In the genomic region with DNA sequence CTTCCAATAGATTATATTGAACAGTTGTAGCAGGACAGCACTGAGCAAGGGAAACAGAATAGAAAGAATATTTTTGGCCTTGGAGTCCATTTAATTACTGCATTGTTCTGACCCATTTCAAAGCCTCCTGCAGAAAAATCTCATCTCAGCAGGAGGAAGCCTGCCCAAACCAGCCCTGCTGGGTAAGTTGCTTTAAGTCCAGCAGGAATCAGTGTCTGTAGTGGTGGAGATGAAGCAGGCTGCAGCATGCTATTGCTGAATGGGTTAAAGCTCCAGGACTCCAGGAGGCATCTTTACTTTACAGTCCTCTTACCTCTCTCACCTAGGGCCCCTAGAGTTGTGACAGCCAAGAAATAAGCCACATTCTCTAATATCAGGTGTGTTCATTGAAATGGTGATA, we compare ENCODE assay signal across 22 cellular contexts.
DNase-seq lines count a peak whose midpoint lies in the region; ATAC-seq, FAIRE-seq and TF ChIP-seq lines count a peak whose summit lies in the region.
"Had no signal": no experiment of that assay in that cellular context is flagged by ENCODE, and none has a peak within 500 bp of the region (broad histone marks: within the 10 kb centered on the region; RNA-seq: fewer than 3 reads in every experiment).

No MANE protein-coding gene starts in this region.

- TF ChIP-seq EP300 in A549 (IDR thresholded peaks at IDR 0.05) = no peak

- H3K4me1 Mint-ChIP-seq in HFFc6 (ENCODE audit: low read depth) (peaks cover 94% of the 10 kb centered on the region), endodermal cell (peaks cover 2% of the 10 kb centered on the region)
- H3K4me1 Mint-ChIP-seq: CD8-positive, alpha-beta memory T cell; IgD-negative memory B cell had no signal

- H3K9me3 Mint-ChIP-seq in HFFc6 (no peaks in the 10 kb centered on the region), endodermal cell (no peaks in the 10 kb centered on the region)
- H3K9me3 Mint-ChIP-seq: CD8-positive, alpha-beta memory T cell; IgD-negative memory B cell had no signal

- TF ChIP-seq CTCF in A549 (IDR thresholded peaks at IDR 0.05) (no peak), HFFc6 (IDR thresholded peaks at IDR 0.05) (no peak), endodermal cell (conservative IDR thresholded peaks at IDR 0.05) (no peak), keratinocyte (optimal IDR thresholded peaks at IDR 0.05 in 1 of 3, IDR thresholded peaks at IDR 0.05 in 1 of 3, conservative IDR thresholded peaks at IDR 0.05 in 1 of 3; ENCODE audit: extremely low read depth in 1 of 3, insufficient read depth in 2 of 3, low read length in 3 of 3) (no peak)

- no peaks in the 10 kb centered on the region for H4K20me1 ChIP-seq in keratinocyte (ENCODE audit: control insufficient read depth, extremely low read depth, insufficient read depth, low read length)

- H3K4me1 ChIP-seq in A549 (peaks cover 31% of the 10 kb centered on the region), endodermal cell (ENCODE audit: control insufficient read depth, insufficient read depth, low read length) (peaks cover 5% of the 10 kb centered on the region), keratinocyte (ENCODE audit: control insufficient read depth, extremely low read depth, insufficient read depth, low read length) (peaks cover 91% of the 10 kb centered on the region)

- no peak overlapping the region for H3K9ac ChIP-seq in endodermal cell (ENCODE audit: extremely low read depth, low read length, poor library complexity, severe bottlenecking)
- peak overlapping the region; percentile 48 for H3K9ac ChIP-seq in keratinocyte (ENCODE audit: control insufficient read depth, extremely low read depth, insufficient read depth, low read length)
- H3K9ac ChIP-seq: GM23248 had no signal

- no peak for TF ChIP-seq POLR2A in A549 (IDR thresholded peaks at IDR 0.05; ENCODE audit: low read length)

- TF ChIP-seq RAD21 in A549 (conservative IDR thresholded peaks at IDR 0.05 in 1 of 2, IDR thresholded peaks at IDR 0.05 in 1 of 2) = no peak

- dilution Hi-C loops in keratinocyte (cut with MboI; ENCODE audit: extremely low pct_ligation_motif_present, low sequenced_read_pairs) = no loop called here

- no peak overlapping the region for H3K4me3 Mint-ChIP-seq in HFFc6
- no peak overlapping the region for H3K4me3 Mint-ChIP-seq in endodermal cell
- H3K4me3 Mint-ChIP-seq: CD8-positive, alpha-beta memory T cell; IgD-negative memory B cell had no signal

- no peak overlapping the region for H3K4me2 ChIP-seq in A549
- H3K4me2 ChIP-seq in keratinocyte (ENCODE audit: control insufficient read depth, extremely low read depth, insufficient read depth, low read depth, low read length) = peak overlapping the region; percentile 50

- H3K27me3 Mint-ChIP-seq in HFFc6 (ENCODE audit: insufficient read depth) (no peaks in the 10 kb centered on the region), endodermal cell (ENCODE audit: insufficient read depth) (no peaks in the 10 kb centered on the region)
- H3K27me3 Mint-ChIP-seq: IgD-negative memory B cell had no signal

- H3K4me3 ChIP-seq in A549 = no peak overlapping the region
- no peak overlapping the region for H3K4me3 ChIP-seq in endodermal cell (ENCODE audit: low read length)
- no peak overlapping the region for H3K4me3 ChIP-seq in keratinocyte (ENCODE audit: control insufficient read depth in 2 of 3, extremely low read depth in 1 of 3, insufficient read depth in 2 of 3, low read depth in 1 of 3, low read length in 3 of 3)
- H3K4me3 ChIP-seq: GM23248 had no signal

- POLR2A ChIA-PET in A549 (lab: Yijun Ruan, JAX) = no interaction called here

- H3K27ac Mint-ChIP-seq in HFFc6 (peak overlapping the region; percentile 33; the same call in 1 of the 2 replicates), endodermal cell (no peak overlapping the region)
- H3K27ac Mint-ChIP-seq: CD8-positive, alpha-beta memory T cell had no signal

- FAIRE-seq in A549 (lab: Jason Lieb, UNC) (no peak), keratinocyte (lab: Jason Lieb, UNC) (peak; percentile 71)
- FAIRE-seq: GM19239 had no signal

- H3K36me3 Mint-ChIP-seq in HFFc6 (ENCODE audit: low read depth) (peaks cover 19% of the 10 kb centered on the region), endodermal cell (ENCODE audit: low read depth) (no peaks in the 10 kb centered on the region)
- H3K36me3 Mint-ChIP-seq: CD8-positive, alpha-beta memory T cell; IgD-negative memory B cell had no signal

- no peaks in the 10 kb centered on the region for H3K9me3 ChIP-seq in A549
- H3K9me3 ChIP-seq in endodermal cell (ENCODE audit: control insufficient read depth, low read length) = no peaks in the 10 kb centered on the region
- no peaks in the 10 kb centered on the region for H3K9me3 ChIP-seq in keratinocyte (ENCODE audit: control insufficient read depth, low read depth, low read length)

- CTCF ChIA-PET in A549 (lab: Yijun Ruan, JAX) = interaction anchor here (0.7 kb wide), 1 partner anchor 172 kb away, joined by 3 read pairs; no protein-coding TSS in a partner anchor

- H3K27me3 ChIP-seq in endodermal cell (ENCODE audit: control insufficient read depth, insufficient read depth, low read length, poor library complexity, severe bottlenecking) (peaks cover 3% of the 10 kb centered on the region), keratinocyte (ENCODE audit: control insufficient read depth, extremely low read depth, insufficient read depth, low read length) (no peaks in the 10 kb centered on the region)

- H3K27ac ChIP-seq in A549 (peak overlapping the region; percentile 41 to 53; a peak in 2 of 6 replicates), endodermal cell (ENCODE audit: low read depth, low read length) (no peak overlapping the region), keratinocyte (ENCODE audit: control insufficient read depth, insufficient read depth, low read length) (peak overlapping the region; percentile 56)
- H3K27ac ChIP-seq: C4-2B, GM23248 had no signal

- DNase-seq in A549 (ENCODE audit: low read depth in 1 of 2, low spot score in 1 of 2) (no peak), HFFc6 (no peak), endodermal cell (peak; percentile 50), keratinocyte (ENCODE audit: low read depth, low spot score) (no peak)
- DNase-seq: 8988T; CD8-positive, alpha-beta memory T cell; GM23248; Karpas-422; NCI-H1694; NCI-H2081 treated with DMSO at 0.1 percent for 48 hours; NCI-H2171 treated with DMSO at 0.1 percent for 48 hours; NCI-H524 treated with DMSO at 0.1 percent for 48 hours; NCI-H82 had no signal

- no peak overlapping the region for H2AFZ ChIP-seq in keratinocyte (ENCODE audit: control insufficient read depth, low read length)
- H2AFZ ChIP-seq: GM23248 had no signal

- no peak for ATAC-seq in A549
- ATAC-seq in esophagus mucosa = no peak
- ATAC-seq in GM21619 (IDR thresholded peaks at IDR 0.05; ENCODE audit: unreplicated experiment) = no peak
- no peak for ATAC-seq in GM21390 (IDR thresholded peaks at IDR 0.05; ENCODE audit: unreplicated experiment)
- ATAC-seq: HCT116, Panc1, SK-N-SH treated with all-trans-retinoic acid at 6 μM for 48 hours had no signal

- no peaks in the 10 kb centered on the region for H3K36me3 ChIP-seq in endodermal cell (ENCODE audit: control insufficient read depth, insufficient read depth, low read length)
- no peaks in the 10 kb centered on the region for H3K36me3 ChIP-seq in keratinocyte (ENCODE audit: control insufficient read depth in 2 of 2, extremely low read depth in 1 of 2, insufficient read depth in 2 of 2, low read length in 2 of 2)

- no peaks in the 10 kb centered on the region for H3K79me2 ChIP-seq in keratinocyte (ENCODE audit: control insufficient read depth, insufficient read depth, low read length)

- H3K9me1 ChIP-seq in keratinocyte (ENCODE audit: control insufficient read depth, extremely low read depth, insufficient read depth, low read length) = no peaks in the 10 kb centered on the region

TF ChIP-seq in A549, 52 proteins besides CTCF, POLR2A, EP300 and RAD21 (continues in another document):
- TF ChIP-seq FOSL2 (IDR thresholded peaks at IDR 0.05) = no peak
- no peak for TF ChIP-seq FOSL2 (CRISPR knock-in tag; IDR thresholded peaks at IDR 0.05)
- no peak for TF ChIP-seq ATOH8 (CRISPR knock-in tag; IDR thresholded peaks at IDR 0.05; ENCODE audit: low read depth)
- TF ChIP-seq NR3C1 (IDR thresholded peaks at IDR 0.05) = no peak
- no peak for TF ChIP-seq EHMT2 (IDR thresholded peaks at IDR 0.05; ENCODE audit: low read depth)
- no peak for TF ChIP-seq KDM5A (IDR thresholded peaks at IDR 0.05)
- no peak for TF ChIP-seq PHF8 (IDR thresholded peaks at IDR 0.05; ENCODE audit: borderline replicate concordance, low read depth)
- no peak for TF ChIP-seq ZC3H11A (IDR thresholded peaks at IDR 0.05)
- no peak for TF ChIP-seq CBX2 (IDR thresholded peaks at IDR 0.05; ENCODE audit: borderline replicate concordance, low read depth)
- no peak for TF ChIP-seq MAX (IDR thresholded peaks at IDR 0.05)
- TF ChIP-seq, protein P1, sequence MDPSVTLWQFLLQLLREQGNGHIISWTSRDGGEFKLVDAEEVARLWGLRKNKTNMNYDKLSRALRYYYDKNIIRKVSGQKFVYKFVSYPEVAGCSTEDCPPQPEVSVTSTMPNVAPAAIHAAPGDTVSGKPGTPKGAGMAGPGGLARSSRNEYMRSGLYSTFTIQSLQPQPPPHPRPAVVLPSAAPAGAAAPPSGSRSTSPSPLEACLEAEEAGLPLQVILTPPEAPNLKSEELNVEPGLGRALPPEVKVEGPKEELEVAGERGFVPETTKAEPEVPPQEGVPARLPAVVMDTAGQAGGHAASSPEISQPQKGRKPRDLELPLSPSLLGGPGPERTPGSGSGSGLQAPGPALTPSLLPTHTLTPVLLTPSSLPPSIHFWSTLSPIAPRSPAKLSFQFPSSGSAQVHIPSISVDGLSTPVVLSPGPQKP (IDR thresholded peaks at IDR 0.05; ENCODE audit: low read depth, low read length) = no peak
- no peak for TF ChIP-seq ZFP36 (IDR thresholded peaks at IDR 0.05; ENCODE audit: borderline replicate concordance, partially characterized antibody)
- TF ChIP-seq TFCP2L1 (CRISPR knock-in tag; IDR thresholded peaks at IDR 0.05) = no peak
- no peak for TF ChIP-seq MYC (IDR thresholded peaks at IDR 0.05; ENCODE audit: borderline replicate concordance, low read length)
- no peak for TF ChIP-seq CBX8 (IDR thresholded peaks at IDR 0.05)
- TF ChIP-seq CEBPB (IDR thresholded peaks at IDR 0.05) = no peak
- no peak for TF ChIP-seq EHF (CRISPR knock-in tag; IDR thresholded peaks at IDR 0.05)
- no peak for TF ChIP-seq ESRRA (IDR thresholded peaks at IDR 0.05; ENCODE audit: borderline replicate concordance, low read length)
